15 cellular contexts compared by ENCODE assay signal in genomic region chr14:36313898-36314297, GRCh38. TPM values are rescaled to one million over a fixed set of nuclear protein-coding genes. Genes with fewer than 3 reads are reported as not detected.
DNase-seq lines count a peak whose midpoint lies in the region; ATAC-seq, FAIRE-seq and TF ChIP-seq lines count a peak whose summit lies in the region.
"Had no signal": no experiment of that assay in that cellular context is flagged by ENCODE, and none has a peak within 500 bp of the region (broad histone marks: within the 10 kb centered on the region; RNA-seq: fewer than 3 reads in every experiment).

No MANE protein-coding gene starts in this region.

- H3K36me3 ChIP-seq in BJ (ENCODE audit: control insufficient read depth, insufficient read depth, low read length) (peaks cover 6% of the 10 kb centered on the region; the same call in 1 of the 2 replicates), OCI-LY3 (replicated peaks; ENCODE audit: low read depth, low read length) (peaks cover 38% of the 10 kb centered on the region), tibial artery (peaks cover 28 to 37% (median 28%) of the 10 kb centered on the region in 3 donors)

- DNase-seq in BJ (ENCODE audit: low read depth) (no peak), GM12891 (ENCODE audit: insufficient read length, low spot score) (no peak), foreskin keratinocyte (no peak), tibial artery (no peak), AG08396 (ENCODE audit: low spot score) (no peak)
- DNase-seq: activated CD8-positive, alpha-beta T cell treated with anti-CD3 and anti-CD28 coated beads for 36 hours; activated effector memory CD4-positive, alpha-beta T cell treated with Interleukin-2 at 50 U/mL for 16 hours; GF-D8; sigmoid colon; stimulated activated CD4-positive, alpha-beta T cell treated with anti-CD3 and anti-CD28 coated beads, Interleukin-4, amount 100 ng/mL, for 1 hour; trophoblast cell had no signal

- no peak overlapping the region for H2AFZ ChIP-seq in OCI-LY3 (ENCODE audit: low read depth, low read length)

- H3K4me1 ChIP-seq in OCI-LY3 (ENCODE audit: low read length), result peaks cover 53% of the 10 kb centered on the region
- H3K4me1 ChIP-seq in foreskin keratinocyte, result peaks cover 22% of the 10 kb centered on the region
- peaks cover 0 to 15% (median 0%) of the 10 kb centered on the region in 4 donors for H3K4me1 ChIP-seq in tibial artery
- H3K4me1 ChIP-seq: SJSA1 had no signal

- H3K9ac ChIP-seq in OCI-LY3 (ENCODE audit: low read length), result 0 out of 2 replicates have a peak overlapping the region, but pooled peaks have one; percentile 41

- CTCF ChIA-PET in BJ (lab: Yijun Ruan, JAX), result interaction anchor here (1.2 to 1.9 kb wide), 2 partner anchors 8 to 244 kb away, joined by 3 to 4 read pairs; no protein-coding TSS in a partner anchor

- TF ChIP-seq CTCF in BJ (IDR thresholded peaks at IDR 0.05; ENCODE audit: insufficient read depth, low read depth, low read length) (0 out of 2 replicates have a peak, but pooled peaks have one; percentile 3), OCI-LY3 (IDR thresholded peaks at IDR 0.05; ENCODE audit: low read depth, low read length) (peak; percentile 42; the same call in 1 of the 2 replicates), foreskin keratinocyte (conservative IDR thresholded peaks at IDR 0.05) (peak; percentile 22), tibial artery (IDR thresholded peaks at IDR 0.05) (no peak)

- peaks cover 21% of the 10 kb centered on the region for H4K20me1 ChIP-seq in OCI-LY3 (ENCODE audit: insufficient read depth, low read length)

- ATAC-seq in foreskin keratinocyte (no peak), GM18517 (IDR thresholded peaks at IDR 0.05; ENCODE audit: unreplicated experiment) (no peak)
- ATAC-seq: activated CD8-positive, alpha-beta T cell treated with anti-CD3 and anti-CD28 coated beads for 36 hours had no signal

- peak; percentile 35 for FAIRE-seq in GM12891 (lab: Jason Lieb, UNC)

- intact Hi-C loops in tibial artery (cut with DNase I; ENCODE audit: low total_unique reads), result no loop called here

- no peak overlapping the region for H3K4me3 ChIP-seq in BJ (ENCODE audit: low read depth, low read length)
- H3K4me3 ChIP-seq in OCI-LY3 (ENCODE audit: low read length), result no peak overlapping the region
- no peak overlapping the region for H3K4me3 ChIP-seq in tibial artery
- H3K4me3 ChIP-seq: lung, sigmoid colon, SJSA1 had no signal

- H3K27ac ChIP-seq in OCI-LY3 (ENCODE audit: low read length) (peak overlapping the region; percentile 74; the same call in 1 of the 2 replicates), foreskin keratinocyte (no peak overlapping the region), tibial artery (no peak overlapping the region)
- H3K27ac ChIP-seq: sigmoid colon, SJSA1 had no signal

- peaks cover 56% of the 10 kb centered on the region for H3K79me2 ChIP-seq in OCI-LY3 (ENCODE audit: low read length)

- POLR2A ChIA-PET in BJ (lab: Charles Lee), result no interaction called here

- TF ChIP-seq POLR2A in GM12891 (IDR thresholded peaks at IDR 0.05; ENCODE audit: low read depth, low read length), result no peak

- H3K27me3 ChIP-seq in BJ (ENCODE audit: control insufficient read depth, insufficient read depth, low read length) (no peaks in the 10 kb centered on the region), OCI-LY3 (ENCODE audit: low read depth, low read length) (no peaks in the 10 kb centered on the region), foreskin keratinocyte (no peaks in the 10 kb centered on the region), tibial artery (no peaks in the 10 kb centered on the region)
- H3K27me3 ChIP-seq: sigmoid colon, SJSA1 had no signal

- H3K9me3 ChIP-seq in OCI-LY3 (ENCODE audit: insufficient read depth, low read length) (no peaks in the 10 kb centered on the region), tibial artery (no peaks in the 10 kb centered on the region)
- H3K9me3 ChIP-seq: sigmoid colon, SJSA1 had no signal

- peak overlapping the region; percentile 85 for H3K4me2 ChIP-seq in OCI-LY3 (ENCODE audit: low read length)

TF ChIP-seq in GM12891, 5 proteins besides CTCF, POLR2A, EP300 and RAD21:
- TF ChIP-seq POLR2AphosphoS5 (IDR thresholded peaks at IDR 0.05; ENCODE audit: low read depth, low read length) (no peak), SPI1 (IDR thresholded peaks at IDR 0.05; ENCODE audit: low read depth, low read length) (no peak), TAF1 (IDR thresholded peaks at IDR 0.05; ENCODE audit: low read depth, low read length) (no peak), PAX5 (IDR thresholded peaks at IDR 0.05; ENCODE audit: insufficient read depth, low read length, severe bottlenecking) (no peak), POU2F2 (IDR thresholded peaks at IDR 0.05; ENCODE audit: low read depth, low read length) (no peak)

RNA-seq across cellular contexts. Expression of gene MBIP, which starts 6.5 kb away (rescaled TPM):
- polyA plus RNA-seq in BJ (2011; rRNA removed), result 10.7 and 20.8 TPM in 2 replicates
- polyA minus RNA-seq in BJ (2011; rRNA and poly(A)+ RNA removed), result 8.0 and 12.4 TPM in 2 replicates
- 19.3 TPM for polyA plus RNA-seq in GM12891 (2012; ENCODE audit: low read depth, missing spikeins)
- 12.9 and 13.0 TPM in 2 replicates for total RNA-seq in foreskin keratinocyte
- 9.2 and 11.5 TPM in 2 replicates for polyA plus RNA-seq in foreskin keratinocyte

Comparison
In these comparisons a context has a peak if more than half of its experiments do, and no peak if none do; other contexts are left out.
1. CTCF ChIP-seq: peak in BJ (single experiment), OCI-LY3 (single experiment) and foreskin keratinocyte (single experiment); none in tibial artery (0 of 2).